2 cellular contexts compared by ENCODE assay signal in the genomic region with DNA sequence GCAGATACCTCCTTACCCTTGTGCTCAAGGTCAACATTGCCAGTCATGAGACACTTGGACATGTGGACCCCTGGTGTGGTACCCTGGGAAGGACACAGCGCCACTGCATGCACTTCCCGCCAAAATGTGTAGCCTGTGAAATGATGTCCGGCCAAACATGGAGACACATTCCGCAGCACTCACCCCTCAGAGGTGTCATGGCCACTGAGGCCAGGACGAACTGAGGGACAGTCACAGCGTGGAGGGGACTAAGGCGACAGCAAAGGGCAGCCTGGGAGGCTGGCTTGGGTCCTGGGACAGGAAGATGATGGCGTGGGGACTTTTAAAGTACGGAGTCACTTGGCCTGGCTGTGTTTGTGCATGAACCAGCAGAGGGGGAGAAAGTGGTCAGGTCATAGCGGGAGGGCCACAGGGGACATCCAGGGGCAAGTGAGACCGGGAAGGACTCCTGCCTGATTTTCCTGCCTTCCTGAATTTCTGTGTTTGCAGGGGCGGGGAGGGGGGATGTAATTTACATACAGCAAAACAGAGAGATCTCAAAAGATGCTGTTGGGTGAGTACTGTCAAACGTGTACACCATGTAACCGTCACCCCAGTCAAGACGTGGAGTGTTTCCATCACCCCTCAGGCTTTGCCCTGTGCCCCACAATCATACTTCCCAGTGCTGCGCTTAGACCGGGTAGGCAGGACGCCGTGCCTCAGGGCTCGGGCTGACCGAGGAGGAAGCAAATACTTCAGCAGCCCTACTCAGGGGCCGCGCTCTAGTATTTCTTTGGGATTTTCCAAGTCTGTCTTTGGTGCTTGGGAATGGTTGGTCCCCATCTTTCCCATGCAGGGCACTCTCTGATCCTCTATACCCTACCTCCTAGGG.
TF ChIP-seq lines count a peak whose summit lies in the region.

No MANE protein-coding gene starts in this region.

TF ChIP-seq in A549, 52 proteins besides CTCF, POLR2A, EP300 and RAD21:
- TF ChIP-seq MYC (IDR thresholded peaks at IDR 0.05; ENCODE audit: borderline replicate concordance, low read length) (no peak), PBX3 (IDR thresholded peaks at IDR 0.05) (0 out of 2 replicates have a peak, but pooled peaks have one; percentile 15), MAX (IDR thresholded peaks at IDR 0.05) (no peak; the same call in 1 of the 2 replicates)

TF ChIP-seq in HepG2, 621 proteins besides CTCF, POLR2A, EP300 and RAD21:
- TF ChIP-seq LBX2 (CRISPR knock-in tag; IDR thresholded peaks at IDR 0.05; ENCODE audit: borderline replicate concordance): no peak
- peak; percentile 81 for TF ChIP-seq AGO2 (optimal IDR thresholded peaks at IDR 0.05; ENCODE audit: low read depth, low read length)
- TF ChIP-seq RBM22 (optimal IDR thresholded peaks at IDR 0.05; ENCODE audit: low read length): peak; percentile 49
- no peak for TF ChIP-seq E2F1 (CRISPR knock-in tag; IDR thresholded peaks at IDR 0.05)
- 0 out of 2 replicates have a peak, but pooled peaks have one; percentile 5 for TF ChIP-seq ZNF687 (CRISPR knock-in tag; IDR thresholded peaks at IDR 0.05)
- TF ChIP-seq POLR2G (IDR thresholded peaks at IDR 0.05; ENCODE audit: low read depth, low read length): peak; percentile 35; the same call in 1 of the 2 replicates
- no peak for TF ChIP-seq ZNF724P (CRISPR knock-in tag; IDR thresholded peaks at IDR 0.05; ENCODE audit: borderline replicate concordance)
